8 cellular contexts compared by ENCODE assay signal in genomic region chr11:111379500-111380136, GRCh38. TPM values are rescaled to one million over a fixed set of nuclear protein-coding genes. Genes with fewer than 3 reads are reported as not detected.
DNase-seq lines count a peak whose midpoint lies in the region; ATAC-seq and TF ChIP-seq lines count a peak whose summit lies in the region.

No MANE protein-coding gene starts in this region.

- peak; percentile 20 for ATAC-seq in GM21381 (IDR thresholded peaks at IDR 0.05; ENCODE audit: unreplicated experiment)
- ATAC-seq in HG03521 (IDR thresholded peaks at IDR 0.05; ENCODE audit: unreplicated experiment) = peak; percentile 18
- no peak for ATAC-seq in PC-3

- no peaks in the 10 kb centered on the region for H3K9me2 ChIP-seq in PC-3 (replicated peaks; ENCODE audit: low read length)

- H3K36me3 ChIP-seq in GM06990 (ENCODE audit: control insufficient read depth, insufficient read depth, low read length) (no peaks in the 10 kb centered on the region; the same call in 1 of the 2 replicates), PC-3 (ENCODE audit: low read depth, low read length) (no peaks in the 10 kb centered on the region)

- no peak overlapping the region for H3K4me2 ChIP-seq in PC-3 (ENCODE audit: low read length)

- H3K27ac ChIP-seq in coronary artery (no peak overlapping the region), PC-3 (ENCODE audit: low read length) (no peak overlapping the region)

- CTCF ChIA-PET in PC-3 (lab: Charles Lee) = no interaction called here

- no peaks in the 10 kb centered on the region for H3K27me3 ChIP-seq in GM06990 (replicated peaks; ENCODE audit: control insufficient read depth, insufficient read depth, low read length)
- peaks cover 27% of the 10 kb centered on the region for H3K27me3 ChIP-seq in PC-3 (ENCODE audit: low read length)

- H3F3A ChIP-seq in PC-3 (ENCODE audit: low read length, unreplicated experiment) = no peaks in the 10 kb centered on the region

- intact Hi-C loops in PC-3 (cut with micrococcal nuclease) = no loop called here

- H3K9ac ChIP-seq in PC-3 (ENCODE audit: low read length) = no peak overlapping the region

- POLR2A ChIA-PET in PC-3 (lab: Charles Lee; ENCODE audit: unreplicated experiment) = no interaction called here

- in situ Hi-C loops in ACHN (cut with HindIII; ENCODE audit: low pct_ligation_motif_present, low pct_unique_long_range_greater_than_20kb, low sequenced_read_pairs) = no loop called here

- no peaks in the 10 kb centered on the region for H3K79me2 ChIP-seq in PC-3 (ENCODE audit: low read length)

- H3K9me3 ChIP-seq in PC-3 (ENCODE audit: low read length) = no peaks in the 10 kb centered on the region

- H3K4me1 ChIP-seq in PC-3 (ENCODE audit: insufficient read depth, low read length) = no peaks in the 10 kb centered on the region

- DNase-seq in GM06990 (ENCODE audit: extremely low read depth, insufficient read length) (no peak), coronary artery (ENCODE audit: low spot score) (no peak), ACHN (no peak), PC-3 (no peak), NCI-H128 (lab: John Stamatoyannopoulos, UW; ENCODE audit: unreplicated experiment) (no peak), GDM1 (lab: John Stamatoyannopoulos, UW) (no peak)

- TF ChIP-seq CTCF in GM06990 (IDR thresholded peaks at IDR 0.05; ENCODE audit: insufficient read depth, low read length, poor library complexity, severe bottlenecking) (peak; percentile 1), coronary artery (IDR thresholded peaks at IDR 0.05) (no peak), PC-3 (conservative IDR thresholded peaks at IDR 0.05; ENCODE audit: low read depth, low read length) (no peak)

- H2AFZ ChIP-seq in PC-3 (ENCODE audit: low read length) = no peak overlapping the region

- peak overlapping the region; percentile 90 for H3K4me3 ChIP-seq in GM06990 (replicated peaks; ENCODE audit: low read depth, low read length)
- peak overlapping the region; percentile 42 for H3K4me3 ChIP-seq in coronary artery
- no peak overlapping the region for H3K4me3 ChIP-seq in PC-3 (ENCODE audit: low read length)

- no TSS peak for BruUV-seq in PC-3 (replicated peaks; lab: Mats Ljungman, UMichigan)

- H4K20me1 ChIP-seq in PC-3 (ENCODE audit: low read length) = no peaks in the 10 kb centered on the region

RNA-seq across cellular contexts. Expression of gene POU2AF1, which starts 0.5 kb away (rescaled TPM):
- not detected in 2 replicates for total RNA-seq in PC-3 (2014; rRNA removed)
